Comparison of ENCODE assay signal across 22 cellular contexts in genomic region chr15:74409225-74409624, GRCh38. TPM values are rescaled to one million over a fixed set of nuclear protein-coding genes. Genes with fewer than 3 reads are reported as not detected.
DNase-seq lines count a peak whose midpoint lies in the region; ATAC-seq, FAIRE-seq and TF ChIP-seq lines count a peak whose summit lies in the region.
"Had no signal": no experiment of that assay in that cellular context is flagged by ENCODE, and none has a peak within 500 bp of the region (broad histone marks: within the 10 kb centered on the region; RNA-seq: fewer than 3 reads in every experiment).

No MANE protein-coding gene starts in this region.

- TF ChIP-seq CTCF in Caco-2 (IDR thresholded peaks at IDR 0.05; ENCODE audit: insufficient read depth in 1 of 2, low read depth in 1 of 2, low read length in 1 of 2, severe bottlenecking in 1 of 2, unreplicated experiment in 1 of 2) (no peak), HFFc6 (IDR thresholded peaks at IDR 0.05) (no peak), astrocyte (IDR thresholded peaks at IDR 0.05; ENCODE audit: insufficient read depth, low read depth, low read length) (no peak), osteoblast (IDR thresholded peaks at IDR 0.05; ENCODE audit: extremely low read depth, low read depth, low read length) (no peak), endodermal cell (conservative IDR thresholded peaks at IDR 0.05) (no peak)

- H3K4me2 ChIP-seq in astrocyte (ENCODE audit: low read length): no peak overlapping the region
- no peak overlapping the region for H3K4me2 ChIP-seq in osteoblast (ENCODE audit: insufficient read depth, low read length)
- H3K4me2 ChIP-seq: GM23338 had no signal

- intact Hi-C loops in Caco-2 (cut with micrococcal nuclease; ENCODE audit: unreplicated experiment): no loop called here

- no peak for ATAC-seq in HG02852 (IDR thresholded peaks at IDR 0.05; ENCODE audit: unreplicated experiment)
- ATAC-seq: GM23338, HCT116 had no signal

- H3K9me3 ChIP-seq in Caco-2 (no peaks in the 10 kb centered on the region), astrocyte (ENCODE audit: insufficient read depth, low read depth, low read length) (no peaks in the 10 kb centered on the region), osteoblast (ENCODE audit: low read depth, low read length) (no peaks in the 10 kb centered on the region), endodermal cell (ENCODE audit: control insufficient read depth, low read length) (no peaks in the 10 kb centered on the region)

- H3K4me3 ChIP-seq in Caco-2 (ENCODE audit: low read depth, low read length) (no peak overlapping the region), astrocyte (ENCODE audit: insufficient read depth, low read depth, low read length) (no peak overlapping the region), osteoblast (ENCODE audit: insufficient read depth, low read length) (no peak overlapping the region), endodermal cell (ENCODE audit: low read length) (no peak overlapping the region)
- H3K4me3 ChIP-seq: GM23338 had no signal

- no peak overlapping the region for H3K4me3 Mint-ChIP-seq in Caco-2 (ENCODE audit: unreplicated experiment)
- H3K4me3 Mint-ChIP-seq in HFFc6: no peak overlapping the region
- H3K4me3 Mint-ChIP-seq in astrocyte (ENCODE audit: unreplicated experiment): no peak overlapping the region
- H3K4me3 Mint-ChIP-seq in endodermal cell: no peak overlapping the region
- H3K4me3 Mint-ChIP-seq: CD14-positive monocyte, GM23338 had no signal

- H4K20me1 ChIP-seq in astrocyte (ENCODE audit: insufficient read depth, low read length) (peaks cover 15% of the 10 kb centered on the region), osteoblast (ENCODE audit: insufficient read depth, low read length) (peaks cover 4% of the 10 kb centered on the region)

- peaks cover 34% of the 10 kb centered on the region for H3K36me3 Mint-ChIP-seq in Caco-2 (ENCODE audit: insufficient read depth, unreplicated experiment)
- H3K36me3 Mint-ChIP-seq in HFFc6 (ENCODE audit: low read depth): peaks cover 36% of the 10 kb centered on the region
- H3K36me3 Mint-ChIP-seq in astrocyte (ENCODE audit: low read depth, unreplicated experiment): peaks cover 12% of the 10 kb centered on the region
- peaks cover 5% of the 10 kb centered on the region for H3K36me3 Mint-ChIP-seq in endodermal cell (ENCODE audit: low read depth)
- H3K36me3 Mint-ChIP-seq: CD14-positive monocyte had no signal

- H3K27me3 ChIP-seq in Caco-2 (replicated peaks; ENCODE audit: control insufficient read depth, insufficient read depth, low read length): no peaks in the 10 kb centered on the region
- no peaks in the 10 kb centered on the region for H3K27me3 ChIP-seq in astrocyte (ENCODE audit: insufficient read depth, low read length)
- no peaks in the 10 kb centered on the region for H3K27me3 ChIP-seq in osteoblast (ENCODE audit: insufficient read depth, low read length)
- no peaks in the 10 kb centered on the region for H3K27me3 ChIP-seq in endodermal cell (ENCODE audit: control insufficient read depth, insufficient read depth, low read length, poor library complexity, severe bottlenecking)

- 81 to 90% methylated on average over 5 to 7 of the region's 7 CpGs for WGBS in endodermal cell (ENCODE audit: insufficient coverage in 1 of 2, insufficient read length in 1 of 2), 2 experiments

- no peak overlapping the region for H2AFZ ChIP-seq in astrocyte (ENCODE audit: low read depth, low read length)
- H2AFZ ChIP-seq in osteoblast (ENCODE audit: low read length): no peak overlapping the region
- H2AFZ ChIP-seq: GM23338 had no signal

- peaks cover 38% of the 10 kb centered on the region for H3K79me2 ChIP-seq in astrocyte (ENCODE audit: insufficient read depth, low read length)
- peaks cover 20% of the 10 kb centered on the region for H3K79me2 ChIP-seq in osteoblast (ENCODE audit: insufficient read depth, low read length)

- peaks cover 9% of the 10 kb centered on the region for H3K4me1 Mint-ChIP-seq in Caco-2 (ENCODE audit: low read depth, unreplicated experiment)
- peaks cover 66% of the 10 kb centered on the region for H3K4me1 Mint-ChIP-seq in HFFc6 (ENCODE audit: low read depth)
- peaks cover 27% of the 10 kb centered on the region for H3K4me1 Mint-ChIP-seq in astrocyte (ENCODE audit: low read depth, unreplicated experiment)
- H3K4me1 Mint-ChIP-seq in endodermal cell: no peaks in the 10 kb centered on the region

- POLR2A ChIA-PET in Caco-2 (lab: Charles Lee): no interaction called here

- BruUV-seq in Caco-2 (replicated peaks; lab: Mats Ljungman, UMichigan): TSS peak; percentile 59

- H3K9me3 Mint-ChIP-seq in Caco-2 (ENCODE audit: unreplicated experiment) (no peaks in the 10 kb centered on the region), HFFc6 (no peaks in the 10 kb centered on the region), astrocyte (ENCODE audit: unreplicated experiment) (no peaks in the 10 kb centered on the region), endodermal cell (no peaks in the 10 kb centered on the region)
- H3K9me3 Mint-ChIP-seq: GM23338 had no signal

- DNase-seq in Caco-2: no peak
- DNase-seq in HFFc6: no peak
- DNase-seq in astrocyte (ENCODE audit: low read depth): no peak
- no peak for DNase-seq in osteoblast (ENCODE audit: insufficient read length, low spot score, missing footprints)
- no peak for DNase-seq in C1 segment of cervical spinal cord (lab: John Stamatoyannopoulos, UW)
- no peak for DNase-seq in endodermal cell
- DNase-seq in frontal cortex (ENCODE audit: low spot score in 2 of 2): no peak
- DNase-seq: EL, Kasumi-1, NCI-H1417, NCI-H1694 treated with DMSO at 0.1 percent for 48 hours, NCI-H2081 treated with DMSO at 0.1 percent for 48 hours, NCI-H2171 treated with DMSO at 0.1 percent for 48 hours, NCI-H524 treated with DMSO at 0.1 percent for 48 hours, SHP77 had no signal

- FAIRE-seq in astrocyte (lab: Jason Lieb, UNC) (no peak), frontal cortex (lab: Jason Lieb, UNC) (no peak)
- FAIRE-seq: A204.1 had no signal

- H3K4me1 ChIP-seq in Caco-2: no peaks in the 10 kb centered on the region
- peaks cover 49% of the 10 kb centered on the region for H3K4me1 ChIP-seq in astrocyte (ENCODE audit: insufficient read depth, low read length)
- peaks cover 47% of the 10 kb centered on the region for H3K4me1 ChIP-seq in osteoblast (ENCODE audit: insufficient read depth, low read length)
- H3K4me1 ChIP-seq in endodermal cell (ENCODE audit: control insufficient read depth, insufficient read depth, low read length): peaks cover 2% of the 10 kb centered on the region

- H3K9ac ChIP-seq in astrocyte (ENCODE audit: low read length) (no peak overlapping the region), endodermal cell (ENCODE audit: extremely low read depth, low read length, poor library complexity, severe bottlenecking) (no peak overlapping the region)

- H3K27me3 Mint-ChIP-seq in Caco-2 (ENCODE audit: insufficient read depth, unreplicated experiment) (no peaks in the 10 kb centered on the region), HFFc6 (ENCODE audit: insufficient read depth) (peaks cover 7% of the 10 kb centered on the region), astrocyte (ENCODE audit: low read depth, unreplicated experiment) (peaks cover 5% of the 10 kb centered on the region), endodermal cell (ENCODE audit: insufficient read depth) (no peaks in the 10 kb centered on the region)

- H3K27ac ChIP-seq in astrocyte (ENCODE audit: low read depth, low read length) (peak overlapping the region; percentile 85), osteoblast (ENCODE audit: low read depth, low read length) (peak overlapping the region; percentile 38), endodermal cell (ENCODE audit: low read depth, low read length) (no peak overlapping the region)

- H3K27ac Mint-ChIP-seq in Caco-2 (ENCODE audit: unreplicated experiment) (no peak overlapping the region), HFFc6 (peak overlapping the region; percentile 98), astrocyte (ENCODE audit: unreplicated experiment) (no peak overlapping the region), endodermal cell (no peak overlapping the region)
- H3K27ac Mint-ChIP-seq: GM23338 had no signal

- CTCF ChIA-PET in Caco-2 (lab: Charles Lee): interaction anchor here (1.0 kb wide), 1 partner anchor 27 kb away, joined by 3 read pairs; no protein-coding TSS in a partner anchor

- H3K36me3 ChIP-seq in Caco-2 (ENCODE audit: control insufficient read depth, insufficient read depth, low read length) (no peaks in the 10 kb centered on the region; the same call in 1 of the 2 replicates), astrocyte (ENCODE audit: insufficient read depth, low read length) (peaks cover 29% of the 10 kb centered on the region), osteoblast (ENCODE audit: insufficient read depth, low read length) (peaks cover 46% of the 10 kb centered on the region), endodermal cell (ENCODE audit: control insufficient read depth, insufficient read depth, low read length) (peaks cover 7% of the 10 kb centered on the region)

RNA-seq across cellular contexts. Expression of gene SEMA7A, which starts 24.5 kb away (rescaled TPM):
- total RNA-seq in Caco-2 (2022): 31.4 and 38.1 TPM in 2 replicates
- total RNA-seq in HFFc6 (2021; fragmentation: NEBNext Ultra II Directional; extraction: Animal tissue kit (Norgen Biotek cat#: 25700)): 100 to 1,000 TPM; 115 to 196 (median 129) TPM
- total RNA-seq in astrocyte: 26.7 and 36.3 TPM in 2 replicates
- total RNA-seq in osteoblast: 30.4 and 36.2 TPM in 2 replicates
- total RNA-seq in endodermal cell: 1 to 10 TPM; 8.1 to 8.2 TPM
- polyA plus RNA-seq in endodermal cell (2013, experiment 1 of 2): 21.8 TPM
- 21.5 TPM for polyA plus RNA-seq in endodermal cell (2013, experiment 2 of 2)
- 21.6 TPM for total RNA-seq in frontal cortex

RNA-seq across cellular contexts. Expression of gene CYP11A1, which starts 41.8 kb away (rescaled TPM):
- total RNA-seq in Caco-2 (2022) (0.56 TPM in 1 of 2 replicates, not detected in the other), astrocyte (0.43 and 0.60 TPM in 2 replicates), osteoblast (1.4 and 2.1 TPM in 2 replicates), endodermal cell (1 to 10 TPM; 4.8 to 5.3 TPM), frontal cortex (not detected)
- under 1 TPM in 4 of 6 experiments, not detected in 2; 0.12 to 0.17 (median 0.14) TPM for total RNA-seq in HFFc6 (2021; fragmentation: NEBNext Ultra II Directional; extraction: Animal tissue kit (Norgen Biotek cat#: 25700))
- 1.1 TPM for polyA plus RNA-seq in endodermal cell (2013, experiment 1 of 2)
- polyA plus RNA-seq in endodermal cell (2013, experiment 2 of 2): 1.0 TPM
- total RNA-seq: MCF 10A, RPMI7951 had no signal
- polyA plus RNA-seq: CD14-positive monocyte had no signal

RNA-seq across cellular contexts. Expression of gene UBL7, which starts 51.7 kb away (rescaled TPM):
- total RNA-seq in Caco-2 (2022) (31.4 and 34.4 TPM in 2 replicates), astrocyte (40.9 and 46.1 TPM in 2 replicates), osteoblast (39.8 and 41.3 TPM in 2 replicates), endodermal cell (10 to 100 TPM; 38.5 to 52.6 TPM), frontal cortex (28.9 TPM)
- 10 to 100 TPM; 50.9 to 68.0 (median 60.1) TPM for total RNA-seq in HFFc6 (2021; fragmentation: NEBNext Ultra II Directional; extraction: Animal tissue kit (Norgen Biotek cat#: 25700))
- 62.0 TPM for polyA plus RNA-seq in endodermal cell (2013, experiment 1 of 2)
- 50.5 TPM for polyA plus RNA-seq in endodermal cell (2013, experiment 2 of 2)
